In the genomic region with DNA sequence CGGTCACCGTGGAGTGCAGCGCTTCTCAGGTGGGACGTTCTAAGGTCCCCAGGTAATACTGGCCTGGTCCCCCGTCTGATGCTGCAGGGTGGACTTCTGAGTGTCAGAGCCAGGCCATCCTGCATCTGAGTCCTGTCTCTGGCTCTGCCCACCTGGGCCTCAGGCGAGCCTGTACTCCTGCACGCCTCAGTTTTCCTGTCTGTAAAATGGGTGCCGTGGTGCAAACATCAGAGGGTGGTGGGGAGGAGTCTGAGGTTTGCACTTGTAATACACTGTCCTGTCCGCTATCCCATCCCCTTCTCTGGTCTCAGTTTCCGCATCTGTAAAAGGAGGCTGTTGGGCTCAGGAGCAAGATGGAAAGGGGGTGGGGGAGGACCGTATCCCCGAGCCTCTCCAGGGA, we compare ENCODE assay signal across 1 cellular context.
TF ChIP-seq lines count a peak whose summit lies in the region.

No MANE protein-coding gene starts in this region.

TF ChIP-seq in K562, 482 proteins besides CTCF, POLR2A, EP300 and RAD21:
- TF ChIP-seq, protein P1, sequence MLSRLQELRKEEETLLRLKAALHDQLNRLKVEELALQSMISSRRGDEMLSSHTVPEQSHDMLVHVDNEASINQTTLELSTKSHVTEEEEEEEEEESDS (CRISPR knock-in tag; IDR thresholded peaks at IDR 0.05) = no peak
- TF ChIP-seq ZNF23 (CRISPR knock-in tag; IDR thresholded peaks at IDR 0.05) = no peak
- no peak for TF ChIP-seq ZNF707 (CRISPR knock-in tag; conservative IDR thresholded peaks at IDR 0.05)
- TF ChIP-seq, protein P2, sequence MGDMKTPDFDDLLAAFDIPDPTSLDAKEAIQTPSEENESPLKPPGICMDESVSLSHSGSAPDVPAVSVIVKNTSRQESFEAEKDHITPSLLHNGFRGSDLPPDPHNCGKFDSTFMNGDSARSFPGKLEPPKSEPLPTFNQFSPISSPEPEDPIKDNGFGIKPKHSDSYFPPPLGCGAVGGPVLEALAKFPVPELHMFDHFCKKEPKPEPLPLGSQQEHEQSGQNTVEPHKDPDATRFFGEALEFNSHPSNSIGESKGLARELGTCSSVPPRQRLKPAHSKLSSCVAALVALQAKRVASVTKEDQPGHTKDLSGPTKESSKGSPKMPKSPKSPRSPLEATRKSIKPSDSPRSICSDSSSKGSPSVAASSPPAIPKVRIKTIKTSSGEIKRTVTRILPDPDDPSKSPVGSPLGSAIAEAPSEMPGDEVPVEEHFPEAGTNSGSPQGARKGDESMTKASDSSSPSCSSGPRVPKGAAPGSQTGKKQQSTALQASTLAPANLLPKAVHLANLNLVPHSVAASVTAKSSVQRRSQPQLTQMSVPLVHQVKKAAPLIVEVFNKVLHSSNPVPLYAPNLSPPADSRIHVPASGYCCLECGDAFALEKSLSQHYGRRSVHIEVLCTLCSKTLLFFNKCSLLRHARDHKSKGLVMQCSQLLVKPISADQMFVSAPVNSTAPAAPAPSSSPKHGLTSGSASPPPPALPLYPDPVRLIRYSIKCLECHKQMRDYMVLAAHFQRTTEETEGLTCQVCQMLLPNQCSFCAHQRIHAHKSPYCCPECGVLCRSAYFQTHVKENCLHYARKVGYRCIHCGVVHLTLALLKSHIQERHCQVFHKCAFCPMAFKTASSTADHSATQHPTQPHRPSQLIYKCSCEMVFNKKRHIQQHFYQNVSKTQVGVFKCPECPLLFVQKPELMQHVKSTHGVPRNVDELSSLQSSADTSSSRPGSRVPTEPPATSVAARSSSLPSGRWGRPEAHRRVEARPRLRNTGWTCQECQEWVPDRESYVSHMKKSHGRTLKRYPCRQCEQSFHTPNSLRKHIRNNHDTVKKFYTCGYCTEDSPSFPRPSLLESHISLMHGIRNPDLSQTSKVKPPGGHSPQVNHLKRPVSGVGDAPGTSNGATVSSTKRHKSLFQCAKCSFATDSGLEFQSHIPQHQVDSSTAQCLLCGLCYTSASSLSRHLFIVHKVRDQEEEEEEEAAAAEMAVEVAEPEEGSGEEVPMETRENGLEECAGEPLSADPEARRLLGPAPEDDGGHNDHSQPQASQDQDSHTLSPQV (IDR thresholded peaks at IDR 0.05) = no peak
- TF ChIP-seq ZNF408 (CRISPR knock-in tag; IDR thresholded peaks at IDR 0.05; ENCODE audit: low read depth) = no peak
- TF ChIP-seq, protein P3, sequence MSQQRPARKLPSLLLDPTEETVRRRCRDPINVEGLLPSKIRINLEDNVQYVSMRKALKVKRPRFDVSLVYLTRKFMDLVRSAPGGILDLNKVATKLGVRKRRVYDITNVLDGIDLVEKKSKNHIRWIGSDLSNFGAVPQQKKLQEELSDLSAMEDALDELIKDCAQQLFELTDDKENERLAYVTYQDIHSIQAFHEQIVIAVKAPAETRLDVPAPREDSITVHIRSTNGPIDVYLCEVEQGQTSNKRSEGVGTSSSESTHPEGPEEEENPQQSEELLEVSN (IDR thresholded peaks at IDR 0.05; ENCODE audit: borderline replicate concordance in 1 of 2, extremely low read depth in 1 of 2, insufficient read depth in 1 of 2, insufficient read length in 1 of 2, low read depth in 1 of 2, low read length in 1 of 2, poor library complexity in 1 of 2, severe bottlenecking in 1 of 2) = no peak
- TF ChIP-seq BCOR (IDR thresholded peaks at IDR 0.05) = 0 out of 2 replicates have a peak, but pooled peaks have one; percentile 28
- TF ChIP-seq ZFPM2 (CRISPR knock-in tag; IDR thresholded peaks at IDR 0.05) = no peak
- peak; percentile 65 for TF ChIP-seq RBM25 (IDR thresholded peaks at IDR 0.05; ENCODE audit: low read depth, low read length, severe bottlenecking)
- TF ChIP-seq GTF2E2 (tag; IDR thresholded peaks at IDR 0.05) = no peak
